ENCODE assay signal across 1 cellular context in genomic region chr5:176614805-176615478, GRCh38.
A peak's percentile ranks its signal among the peaks of the same experiment; 100 is the strongest.
TF ChIP-seq lines count a peak whose summit lies in the region.

No MANE protein-coding gene starts in this region.

TF ChIP-seq in K562, 482 proteins besides CTCF, POLR2A, EP300 and RAD21:
- TF ChIP-seq FIP1L1 (IDR thresholded peaks at IDR 0.05; ENCODE audit: low read depth, low read length, poor library complexity, severe bottlenecking), result no peak
- TF ChIP-seq HLTF (IDR thresholded peaks at IDR 0.05), result no peak
- TF ChIP-seq FOSL1 (tag; conservative IDR thresholded peaks at IDR 0.05), result peak; percentile 88
- TF ChIP-seq DIDO1 (tag; IDR thresholded peaks at IDR 0.05; ENCODE audit: low read depth), result no peak
- no peak for TF ChIP-seq BRD9 (IDR thresholded peaks at IDR 0.05; ENCODE audit: low read depth, partially characterized antibody)
- no peak for TF ChIP-seq ZNF143 (CRISPR knock-in tag; IDR thresholded peaks at IDR 0.05)
- no peak for TF ChIP-seq DPF2 (IDR thresholded peaks at IDR 0.05)
- TF ChIP-seq ETV5 (CRISPR knock-in tag; IDR thresholded peaks at IDR 0.05; ENCODE audit: low read depth), result no peak
- 0 out of 2 replicates have a peak, but pooled peaks have one; percentile 15 for TF ChIP-seq CBFA2T3 (IDR thresholded peaks at IDR 0.05)
- TF ChIP-seq ZNF436 (CRISPR knock-in tag; IDR thresholded peaks at IDR 0.05), result no peak
- no peak for TF ChIP-seq E2F4 (CRISPR knock-in tag; IDR thresholded peaks at IDR 0.05; ENCODE audit: low read depth)
- TF ChIP-seq MIER1 (IDR thresholded peaks at IDR 0.05; ENCODE audit: low read depth), result no peak
- TF ChIP-seq SREBF2 (CRISPR knock-in tag; IDR thresholded peaks at IDR 0.05), result no peak
- TF ChIP-seq ZBTB7A (IDR thresholded peaks at IDR 0.05; ENCODE audit: borderline replicate concordance, control insufficient read depth, low read depth, low read length), result no peak
- TF ChIP-seq ZBTB12 (CRISPR knock-in tag; IDR thresholded peaks at IDR 0.05), result no peak
- no peak for TF ChIP-seq HCFC1 (IDR thresholded peaks at IDR 0.05; ENCODE audit: low read depth, low read length)
- no peak for TF ChIP-seq TAF7 (tag; IDR thresholded peaks at IDR 0.05)
- TF ChIP-seq ZNF551 (CRISPR knock-in tag; IDR thresholded peaks at IDR 0.05), result no peak
- no peak for TF ChIP-seq HMGN3 (IDR thresholded peaks at IDR 0.05; ENCODE audit: borderline replicate concordance, extremely low read depth, insufficient read length, low read depth, low read length)
- no peak for TF ChIP-seq MTA3 (IDR thresholded peaks at IDR 0.05; ENCODE audit: borderline replicate concordance)
- no peak for TF ChIP-seq RUNX1 (IDR thresholded peaks at IDR 0.05; ENCODE audit: low read depth)
- TF ChIP-seq TFAP4 (CRISPR knock-in tag; IDR thresholded peaks at IDR 0.05; ENCODE audit: borderline replicate concordance), result 0 out of 2 replicates have a peak, but pooled peaks have one; percentile 17
